ENCODE assay signal across 8 cellular contexts in genomic region chr19:53193534-53194222, GRCh38.
DNase-seq lines count a peak whose midpoint lies in the region; ATAC-seq and TF ChIP-seq lines count a peak whose summit lies in the region.

No MANE protein-coding gene starts in this region.

- H3K9ac ChIP-seq in HUES6 (ENCODE audit: low read length): no peak overlapping the region

- no peak overlapping the region for H3K27ac ChIP-seq in HUES6 (ENCODE audit: low read depth, low read length)
- H3K27ac ChIP-seq in cingulate gyrus (ENCODE audit: low read depth, low read length): peak overlapping the region; percentile 3

- peaks cover 47% of the 10 kb centered on the region for H3K36me3 Mint-ChIP-seq in nephron progenitor cell (ENCODE audit: low read depth)

- DNase-seq in AG09309 (ENCODE audit: low read depth) (no peak), nephron progenitor cell (no peak), GM19240 (ENCODE audit: insufficient read length, low spot score) (no peak), NCI-H82 treated with DMSO at 0.1 percent for 48 hours (lab: John Stamatoyannopoulos, UW; ENCODE audit: unreplicated experiment) (no peak), HAP-1 (ENCODE audit: low spot score in 2 of 2) (no peak)

- H3K4me1 ChIP-seq in HUES6 (ENCODE audit: control insufficient read depth, insufficient read depth, low read length) (0 out of 2 replicates have a peak, but pooled peaks cover 2% of the 10 kb centered on the region), HAP-1 (no peaks in the 10 kb centered on the region)

- peaks cover 33% of the 10 kb centered on the region for H3K4me1 Mint-ChIP-seq in nephron progenitor cell

- TF ChIP-seq CTCF in AG09309 (IDR thresholded peaks at IDR 0.05; ENCODE audit: control insufficient read depth, insufficient read depth, low read depth, low read length, missing control alignments) (no peak), nephron progenitor cell (IDR thresholded peaks at IDR 0.05) (no peak)

- ATAC-seq in HG03097 (IDR thresholded peaks at IDR 0.05; ENCODE audit: low FRiP score, unreplicated experiment): no peak

- peak overlapping the region; percentile 66 for H3K27ac Mint-ChIP-seq in nephron progenitor cell

- H3K4me3 ChIP-seq in AG09309 (ENCODE audit: control insufficient read depth, low read depth, low read length) (peak overlapping the region; percentile 88), HUES6 (ENCODE audit: low read depth, low read length) (peak overlapping the region; percentile 48), HAP-1 (no peak overlapping the region)

- H3K36me3 ChIP-seq in HUES6 (ENCODE audit: control insufficient read depth, insufficient read depth, low read length) (no peaks in the 10 kb centered on the region; the same call in 1 of the 2 replicates), HAP-1 (replicated peaks) (no peaks in the 10 kb centered on the region)

- H3K4me3 Mint-ChIP-seq in nephron progenitor cell: peak overlapping the region; percentile 96

- in situ Hi-C loops in HAP-1 (cut with MboI; ENCODE audit: low sequenced_read_pairs): no loop called here

- no peaks in the 10 kb centered on the region; the same call in 1 of the 2 replicates for H3K27me3 ChIP-seq in HUES6 (ENCODE audit: control insufficient read depth, insufficient read depth, low read length)
- H3K27me3 ChIP-seq in HAP-1 (ENCODE audit: low read depth): no peaks in the 10 kb centered on the region

- H3K27me3 Mint-ChIP-seq in nephron progenitor cell (ENCODE audit: low read depth, poor library complexity): peaks cover 27% of the 10 kb centered on the region

- peaks cover 73% of the 10 kb centered on the region for H3K9me3 Mint-ChIP-seq in nephron progenitor cell

- H3K9me3 ChIP-seq in HUES6 (ENCODE audit: control insufficient read depth, insufficient read depth, low read depth, low read length): 0 out of 2 replicates have a peak, but pooled peaks cover 3% of the 10 kb centered on the region
- H3K9me3 ChIP-seq in HAP-1: peaks cover 3% of the 10 kb centered on the region; the same call in 1 of the 2 replicates
